35 cellular contexts compared by ENCODE assay signal in genomic region chr10:133030126-133030525, GRCh38. TPM values are rescaled to one million over a fixed set of nuclear protein-coding genes. Genes with fewer than 3 reads are reported as not detected.
"Had no signal": no experiment of that assay in that cellular context is flagged by ENCODE, and none has a peak within 500 bp of the region (broad histone marks: within the 10 kb centered on the region; RNA-seq: fewer than 3 reads in every experiment).

No MANE protein-coding gene starts in this region.

- H3K4me1 Mint-ChIP-seq: activated CD4-positive, alpha-beta memory T cell treated with anti-CD3 and anti-CD28 coated beads, Interleukin-2, amount 10 ng/mL, durations not matched to agents 7 days and 5 days; activated CD4-positive, alpha-beta T cell treated with anti-CD3 and anti-CD28 coated beads, Interleukin-2, amount 10 ng/mL, durations not matched to agents 7 days and 5 days; activated naive CD4-positive, alpha-beta T cell treated with anti-CD3 and anti-CD28 coated beads, Interleukin-2, amount 10 ng/mL, durations not matched to agents 7 days and 5 days; activated naive CD8-positive, alpha-beta T cell treated with anti-CD3 and anti-CD28 coated beads, Interleukin-2, amount 10 ng/mL, durations not matched to agents 7 days and 5 days had no signal

- H3K9me3 ChIP-seq: ascending aorta, breast epithelium, colonic mucosa, esophagus squamous epithelium, gastroesophageal sphincter had no signal

- H3K4me3 Mint-ChIP-seq: activated CD4-positive, alpha-beta memory T cell treated with anti-CD3 and anti-CD28 coated beads, Interleukin-2, amount 10 ng/mL, durations not matched to agents 7 days and 5 days; activated CD4-positive, alpha-beta T cell treated with anti-CD3 and anti-CD28 coated beads, Interleukin-2, amount 10 ng/mL, durations not matched to agents 7 days and 5 days; activated naive CD4-positive, alpha-beta T cell treated with anti-CD3 and anti-CD28 coated beads, Interleukin-2, amount 10 ng/mL, durations not matched to agents 7 days and 5 days; activated naive CD8-positive, alpha-beta T cell treated with anti-CD3 and anti-CD28 coated beads, Interleukin-2, amount 10 ng/mL, durations not matched to agents 7 days and 5 days; activated T-cell treated with anti-CD3 and anti-CD28 coated beads, Interleukin-2, amount 50 U/mL, for 24 hours; activated T-cell treated with anti-CD3 and anti-CD28 coated beads, Interleukin-2, amount 50 U/mL, for 72 hours; brain; WTC11 had no signal

- H3K27me3 Mint-ChIP-seq: activated CD4-positive, alpha-beta memory T cell treated with anti-CD3 and anti-CD28 coated beads, Interleukin-2, amount 10 ng/mL, durations not matched to agents 7 days and 5 days; activated CD4-positive, alpha-beta T cell treated with anti-CD3 and anti-CD28 coated beads, Interleukin-2, amount 10 ng/mL, durations not matched to agents 7 days and 5 days; activated naive CD8-positive, alpha-beta T cell treated with anti-CD3 and anti-CD28 coated beads, Interleukin-2, amount 10 ng/mL, durations not matched to agents 7 days and 5 days had no signal

- DNase-seq: activated CD4-positive, alpha-beta memory T cell treated with anti-CD3 and anti-CD28 coated beads, Interleukin-2, amount 10 ng/mL, durations not matched to agents 7 days and 5 days; activated CD4-positive, alpha-beta T cell treated with anti-CD3 and anti-CD28 coated beads for 1 hour; activated CD4-positive, alpha-beta T cell treated with anti-CD3 and anti-CD28 coated beads for 4 hours; activated CD4-positive, alpha-beta T cell treated with anti-CD3 and anti-CD28 coated beads, Interleukin-2, amount 10 ng/mL, durations not matched to agents 7 days and 5 days; activated CD4-positive, alpha-beta T cell treated with anti-CD3 and anti-CD28 coated beads, Interleukin-2, amount 50 U/mL, for 4 hours; activated CD8-positive, alpha-beta memory T cell treated with anti-CD3 and anti-CD28 coated beads, Interleukin-2, amount 50 U/mL, for 48 hours; activated gamma-delta T cell; activated naive CD4-positive, alpha-beta T cell; activated naive CD4-positive, alpha-beta T cell treated with anti-CD3 and anti-CD28 coated beads, Interleukin-2, amount 10 ng/mL, durations not matched to agents 7 days and 5 days; activated naive CD8-positive, alpha-beta T cell treated with anti-CD3 and anti-CD28 coated beads, Interleukin-2, amount 10 ng/mL, durations not matched to agents 7 days and 5 days; activated T-cell treated with anti-CD3 and anti-CD28 coated beads for 4 hours; activated T-cell treated with anti-CD3 and anti-CD28 coated beads, Interleukin-2, amount 50 U/mL, for 24 hours; activated T-cell treated with anti-CD3 and anti-CD28 coated beads, Interleukin-2, amount 50 U/mL, for 72 hours; central memory CD4-positive, alpha-beta T cell; cerebellar nuclear complex; colonic mucosa; effector CD8-positive, alpha-beta T cell; esophagus squamous epithelium; foreskin melanocyte; head of caudate nucleus; T-helper 2 cell had no signal

- H3K9me3 Mint-ChIP-seq: activated CD4-positive, alpha-beta memory T cell treated with anti-CD3 and anti-CD28 coated beads, Interleukin-2, amount 10 ng/mL, durations not matched to agents 7 days and 5 days; activated CD4-positive, alpha-beta T cell treated with anti-CD3 and anti-CD28 coated beads, Interleukin-2, amount 10 ng/mL, durations not matched to agents 7 days and 5 days; activated naive CD4-positive, alpha-beta T cell treated with anti-CD3 and anti-CD28 coated beads, Interleukin-2, amount 10 ng/mL, durations not matched to agents 7 days and 5 days; activated naive CD4-positive, alpha-beta T cell treated with anti-CD3 and anti-CD28 coated beads, Interleukin-2, amount 50 U/mL, for 72 hours; activated naive CD8-positive, alpha-beta T cell treated with anti-CD3 and anti-CD28 coated beads, Interleukin-2, amount 10 ng/mL, durations not matched to agents 7 days and 5 days; activated T-cell treated with anti-CD3 and anti-CD28 coated beads, Interleukin-2, amount 50 U/mL, for 24 hours; activated T-cell treated with anti-CD3 and anti-CD28 coated beads, Interleukin-2, amount 50 U/mL, for 72 hours; WTC11 had no signal

- H3K27me3 ChIP-seq: ascending aorta, colonic mucosa had no signal

- H3K36me3 ChIP-seq: ascending aorta, breast epithelium, cardiac muscle cell, colonic mucosa, esophagus squamous epithelium, gastroesophageal sphincter had no signal

- H3K36me3 Mint-ChIP-seq: activated naive CD4-positive, alpha-beta T cell treated with anti-CD3 and anti-CD28 coated beads, Interleukin-2, amount 10 ng/mL, durations not matched to agents 7 days and 5 days; activated naive CD4-positive, alpha-beta T cell treated with anti-CD3 and anti-CD28 coated beads, Interleukin-2, amount 50 U/mL, for 72 hours; activated naive CD8-positive, alpha-beta T cell treated with anti-CD3 and anti-CD28 coated beads, Interleukin-2, amount 10 ng/mL, durations not matched to agents 7 days and 5 days; brain; WTC11 had no signal

- H3K4me1 ChIP-seq: ascending aorta, breast epithelium, colonic mucosa, esophagus squamous epithelium, gastroesophageal sphincter had no signal

- H3K27ac Mint-ChIP-seq: activated CD4-positive, alpha-beta memory T cell treated with anti-CD3 and anti-CD28 coated beads, Interleukin-2, amount 10 ng/mL, durations not matched to agents 7 days and 5 days; activated CD4-positive, alpha-beta T cell treated with anti-CD3 and anti-CD28 coated beads, Interleukin-2, amount 10 ng/mL, durations not matched to agents 7 days and 5 days; activated naive CD4-positive, alpha-beta T cell treated with anti-CD3 and anti-CD28 coated beads, Interleukin-2, amount 10 ng/mL, durations not matched to agents 7 days and 5 days; activated naive CD4-positive, alpha-beta T cell treated with anti-CD3 and anti-CD28 coated beads, Interleukin-2, amount 50 U/mL, for 72 hours; activated naive CD8-positive, alpha-beta T cell treated with anti-CD3 and anti-CD28 coated beads, Interleukin-2, amount 10 ng/mL, durations not matched to agents 7 days and 5 days; activated T-cell treated with anti-CD3 and anti-CD28 coated beads, Interleukin-2, amount 50 U/mL, for 24 hours; activated T-cell treated with anti-CD3 and anti-CD28 coated beads, Interleukin-2, amount 50 U/mL, for 72 hours had no signal

- H3K27ac ChIP-seq: ascending aorta, breast epithelium, cardiac muscle cell, colonic mucosa, epithelial cell of prostate, esophagus squamous epithelium, gastroesophageal sphincter, VCaP had no signal

- H3K4me3 ChIP-seq: ascending aorta, breast epithelium, cardiac muscle cell, colonic mucosa, esophagus squamous epithelium, gastroesophageal sphincter had no signal

RNA-seq across cellular contexts. Expression of gene ADGRA1, which starts 57.6 kb away (rescaled TPM):
- total RNA-seq: activated CD4-positive, alpha-beta memory T cell treated with anti-CD3 and anti-CD28 coated beads, Interleukin-2, amount 10 ng/mL, durations not matched to agents 7 days and 5 days; activated CD4-positive, alpha-beta T cell treated with anti-CD3 and anti-CD28 coated beads, Interleukin-2, amount 10 ng/mL, durations not matched to agents 7 days and 5 days; activated naive CD4-positive, alpha-beta T cell treated with anti-CD3 and anti-CD28 coated beads, Interleukin-2, amount 50 U/mL, for 72 hours; activated naive CD8-positive, alpha-beta T cell treated with anti-CD3 and anti-CD28 coated beads, Interleukin-2, amount 10 ng/mL, durations not matched to agents 7 days and 5 days; activated T-cell treated with anti-CD3 and anti-CD28 coated beads, Interleukin-2, amount 50 U/mL, for 72 hours; ascending aorta; colonic mucosa; dermis microvascular lymphatic vessel endothelial cell; endothelial cell of umbilical vein; esophagus squamous epithelium; fibroblast of lung; fibroblast of villous mesenchyme; T-helper 1 cell treated with Interleukin-12 subunit alpha and Interleukin-12 subunit beta and Interleukin-4 antibody, amounts not matched to agents 30 ng/mL and 1 ng/mL, for 36 hours had no signal
